Comparison of ENCODE assay signal across 9 cellular contexts in genomic region chr2:193240752-193241151, GRCh38.
DNase-seq lines count a peak whose midpoint lies in the region; ATAC-seq and TF ChIP-seq lines count a peak whose summit lies in the region.
"Had no signal": no experiment of that assay in that cellular context is flagged by ENCODE, and none has a peak within 500 bp of the region (broad histone marks: within the 10 kb centered on the region; RNA-seq: fewer than 3 reads in every experiment).

No MANE protein-coding gene starts in this region.

- no peaks in the 10 kb centered on the region for H3K36me3 Mint-ChIP-seq in glutamatergic neuron (ENCODE audit: unreplicated experiment)

- no peak overlapping the region for H3K27ac Mint-ChIP-seq in glutamatergic neuron (ENCODE audit: unreplicated experiment)
- H3K27ac Mint-ChIP-seq: activated T-cell treated with anti-CD3 and anti-CD28 coated beads, Interleukin-2, amount 50 U/mL, for 72 hours had no signal

- H3K27me3 Mint-ChIP-seq in glutamatergic neuron (ENCODE audit: unreplicated experiment): no peaks in the 10 kb centered on the region

- ATAC-seq in GM21515 (IDR thresholded peaks at IDR 0.05; ENCODE audit: unreplicated experiment): peak; percentile 59
- ATAC-seq: activated T-cell treated with anti-CD3 and anti-CD28 coated beads, Interleukin-2, amount 50 U/mL, for 72 hours had no signal

- DNase-seq in D341Med (ENCODE audit: low spot score): peak; percentile 28
- DNase-seq in NAMALWA (ENCODE audit: low spot score): peak; percentile 6
- DNase-seq in glutamatergic neuron: no peak
- DNase-seq in cerebellar nuclear complex (lab: John Stamatoyannopoulos, UW): no peak
- no peak for DNase-seq in activated T-cell treated with anti-CD3 and anti-CD28 coated beads, Interleukin-2, amount 50 U/mL, for 48 hours
- DNase-seq in epidermal melanocyte (ENCODE audit: insufficient read length, low spot score): no peak
- DNase-seq in UCSD-AML1 (lab: John Stamatoyannopoulos, UW; ENCODE audit: unreplicated experiment): no peak
- DNase-seq: activated T-cell treated with anti-CD3 and anti-CD28 coated beads, Interleukin-2, amount 50 U/mL, for 72 hours had no signal

- H3K4me1 Mint-ChIP-seq in glutamatergic neuron (ENCODE audit: low read depth, unreplicated experiment): no peaks in the 10 kb centered on the region

- peak; percentile 73 for TF ChIP-seq CTCF in glutamatergic neuron (IDR thresholded peaks at IDR 0.05; ENCODE audit: partially characterized antibody, unreplicated experiment)

- no peak overlapping the region for H3K4me3 Mint-ChIP-seq in glutamatergic neuron (ENCODE audit: unreplicated experiment)
- H3K4me3 Mint-ChIP-seq: activated T-cell treated with anti-CD3 and anti-CD28 coated beads, Interleukin-2, amount 50 U/mL, for 72 hours had no signal

- H3K9me3 Mint-ChIP-seq in glutamatergic neuron (ENCODE audit: unreplicated experiment): peaks cover 1% of the 10 kb centered on the region

Comparison
In these comparisons a context has a peak if more than half of its experiments do, and no peak if none do; other contexts are left out.
1. DNase-seq: peak in D341Med (single experiment) and NAMALWA (single experiment); none in glutamatergic neuron (single experiment), cerebellar nuclear complex (0 of 2), activated T-cell treated with anti-CD3 and anti-CD28 coated beads, Interleukin-2, amount 50 U/mL, for 48 hours (0 of 2), epidermal melanocyte (single experiment) and UCSD-AML1 (single experiment).